In the genomic region with DNA sequence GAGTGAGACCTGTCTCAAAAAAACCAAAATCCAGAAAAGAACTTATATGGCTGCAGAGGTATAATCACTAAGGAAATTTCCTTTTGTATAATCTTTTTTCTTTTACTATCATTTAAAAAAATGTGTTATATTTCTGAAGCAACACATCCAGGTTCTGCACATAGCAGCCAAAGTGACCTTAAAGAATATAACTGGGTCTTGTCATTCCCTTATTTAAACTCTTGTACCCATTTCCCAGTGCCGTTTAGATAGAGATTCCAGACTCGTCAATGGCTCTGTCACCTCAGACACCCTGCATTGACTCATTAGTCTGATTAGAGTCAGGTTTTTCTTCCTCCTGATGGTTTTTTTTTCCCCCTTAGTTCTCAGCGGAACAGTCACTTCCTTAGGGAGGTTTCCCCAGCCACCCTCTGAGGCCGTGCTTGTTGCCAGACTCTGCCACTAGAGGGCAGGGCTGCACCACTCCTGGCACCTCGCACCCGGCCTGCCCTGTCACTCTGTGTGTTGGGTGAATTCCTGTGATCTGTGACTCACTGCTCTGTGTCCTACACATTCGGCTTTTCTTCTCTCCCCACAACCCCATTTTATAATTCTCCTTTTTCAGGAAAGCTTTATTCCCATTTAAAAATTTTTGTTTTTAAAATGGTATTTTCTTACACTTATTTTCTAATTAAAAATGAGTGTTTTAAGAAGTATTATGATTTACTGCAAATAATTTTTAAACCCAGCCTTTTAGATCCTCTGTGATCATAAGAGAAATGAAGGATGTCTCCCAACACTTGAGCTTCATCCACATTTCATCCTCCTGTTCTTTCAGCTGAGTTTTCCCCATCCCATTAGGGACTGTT, we compare ENCODE assay signal across 8 cellular contexts. TPM values are rescaled to one million over a fixed set of nuclear protein-coding genes. Genes with fewer than 3 reads are reported as not detected.
DNase-seq lines count a peak whose midpoint lies in the region; TF ChIP-seq lines count a peak whose summit lies in the region.

No MANE protein-coding gene starts in this region.

- TF ChIP-seq CTCF in GM06990 (IDR thresholded peaks at IDR 0.05; ENCODE audit: insufficient read depth, low read length, poor library complexity, severe bottlenecking) (peak; percentile 98), prostate gland (IDR thresholded peaks at IDR 0.05) (peak; percentile 67 to 96 (median 92))

- intact Hi-C loops in cardiac septum (cut with DNase I) = loop anchor here (5.0 kb wide), 1 partner anchor 661 kb away; the partner anchor contains the start of gene ADRA2C
- intact Hi-C loops in prostate gland (cut with DNase I) = loop anchor here (5.0 kb wide), 2 partner anchors 241 to 336 kb away; partner anchors contain the start of gene HGFAC

- no peak overlapping the region for H3K27ac ChIP-seq in prostate gland

- no peaks in the 10 kb centered on the region for H3K4me1 ChIP-seq in prostate gland (replicated peaks)

- H3K36me3 ChIP-seq in GM06990 (ENCODE audit: control insufficient read depth, insufficient read depth, low read length) (peaks cover 30% of the 10 kb centered on the region), H7 (replicated peaks; ENCODE audit: control insufficient read depth, insufficient read depth, low read length) (peaks cover 16% of the 10 kb centered on the region), prostate gland (no peaks in the 10 kb centered on the region)

- TF ChIP-seq POLR2A in prostate gland (IDR thresholded peaks at IDR 0.05) = no peak

- DNase-seq in GM06990 (ENCODE audit: extremely low read depth, insufficient read length) (peak; percentile 82), H7 (peak; percentile 91), M059J (ENCODE audit: low read depth) (peak; percentile 89), T follicular helper cell (ENCODE audit: low read depth) (peak; percentile 66), cardiac septum (ENCODE audit: low spot score) (peak; percentile 94), prostate gland (ENCODE audit: low spot score) (peak; percentile 81), ureter (ENCODE audit: low spot score) (peak; percentile 92)
- peak; percentile 82 for DNase-seq in activated naive CD8-positive, alpha-beta T cell treated with anti-CD3 and anti-CD28 coated beads, Interleukin-2, amount 50 U/mL, for 16 hours (ENCODE audit: low read depth, low spot score)

- no peaks in the 10 kb centered on the region for H3K27me3 ChIP-seq in GM06990 (replicated peaks; ENCODE audit: control insufficient read depth, insufficient read depth, low read length)
- H3K27me3 ChIP-seq in H7 (ENCODE audit: control insufficient read depth, insufficient read depth, low read length) = no peaks in the 10 kb centered on the region
- H3K27me3 ChIP-seq in prostate gland (replicated peaks; ENCODE audit: insufficient read depth) = no peaks in the 10 kb centered on the region

- no peaks in the 10 kb centered on the region for H3K9me3 ChIP-seq in prostate gland

- H3K4me3 ChIP-seq in GM06990 (replicated peaks; ENCODE audit: low read depth, low read length) (no peak overlapping the region), H7 (ENCODE audit: insufficient read depth, low read depth, low read length) (no peak overlapping the region), prostate gland (no peak overlapping the region)

- 5% methylated on average over 7 of the region's 7 CpGs for WGBS in prostate gland

RNA-seq across cellular contexts. Expression of gene HTT, which starts 32.1 kb away (rescaled TPM):
- 24.4 and 31.5 TPM in 2 replicates for total RNA-seq in H7 (2014; rRNA removed; shearing (Covaris generic))
- total RNA-seq in M059J (2014; rRNA removed; shearing (Covaris generic)) = 14.2 and 46.2 TPM in 2 replicates
- total RNA-seq in cardiac septum (35.1 TPM), prostate gland (10 to 100 TPM; 37.8 to 97.8 TPM), ureter (109 TPM)

RNA-seq across cellular contexts. Expression of gene HTT-AS, which starts 32.2 kb away (rescaled TPM):
- total RNA-seq in H7 (2014; rRNA removed; shearing (Covaris generic)) = not detected in 2 replicates
- total RNA-seq in M059J (2014; rRNA removed; shearing (Covaris generic)) = not detected in 2 replicates
- total RNA-seq in cardiac septum = not detected
- total RNA-seq in prostate gland = not detected
- not detected for total RNA-seq in ureter
